ENCODE assay signal across 8 cellular contexts in genomic region chr11:36500315-36500721, GRCh38. TPM values are rescaled to one million over a fixed set of nuclear protein-coding genes. Genes with fewer than 3 reads are reported as not detected.
A peak's percentile ranks its signal among the peaks of the same experiment; 100 is the strongest.
DNase-seq lines count a peak whose midpoint lies in the region; ATAC-seq and TF ChIP-seq lines count a peak whose summit lies in the region.

No MANE protein-coding gene starts in this region.

- H3K27ac ChIP-seq in endodermal cell (ENCODE audit: low read depth, low read length) = peak overlapping the region; percentile 54
- no peak overlapping the region for H3K27ac ChIP-seq in neural progenitor cell

- WGBS in endodermal cell (ENCODE audit: insufficient coverage in 1 of 2, insufficient read length in 1 of 2), 2 experiments = 79% methylated on average over 1 of the region's 1 CpG; no CpG with 5 or more reads in 1 of the 2 experiments

- no peak overlapping the region for H3K4me3 Mint-ChIP-seq in activated CD8-positive, alpha-beta T cell treated with anti-CD3 and anti-CD28 coated beads for 36 hours
- H3K4me3 Mint-ChIP-seq in activated CD8-positive, alpha-beta T cell treated with anti-CD3 and anti-CD28 coated beads, Interleukin-2, amount 10 ng/mL, durations not matched to agents 7 days and 5 days = no peak overlapping the region
- H3K4me3 Mint-ChIP-seq in endodermal cell = no peak overlapping the region
- peak overlapping the region; percentile 4 for H3K4me3 Mint-ChIP-seq in neural progenitor cell

- H3K9me3 Mint-ChIP-seq in activated CD8-positive, alpha-beta T cell treated with anti-CD3 and anti-CD28 coated beads for 36 hours = no peaks in the 10 kb centered on the region
- no peaks in the 10 kb centered on the region for H3K9me3 Mint-ChIP-seq in activated CD8-positive, alpha-beta T cell treated with anti-CD3 and anti-CD28 coated beads, Interleukin-2, amount 10 ng/mL, durations not matched to agents 7 days and 5 days (ENCODE audit: insufficient read depth)
- no peaks in the 10 kb centered on the region for H3K9me3 Mint-ChIP-seq in endodermal cell
- no peaks in the 10 kb centered on the region for H3K9me3 Mint-ChIP-seq in neural progenitor cell

- no peak overlapping the region for H2AFZ ChIP-seq in neural progenitor cell (replicated peaks)

- H3K36me3 Mint-ChIP-seq in activated CD8-positive, alpha-beta T cell treated with anti-CD3 and anti-CD28 coated beads for 36 hours (ENCODE audit: low read depth) = peaks cover 32% of the 10 kb centered on the region
- peaks cover 37% of the 10 kb centered on the region for H3K36me3 Mint-ChIP-seq in activated CD8-positive, alpha-beta T cell treated with anti-CD3 and anti-CD28 coated beads, Interleukin-2, amount 10 ng/mL, durations not matched to agents 7 days and 5 days (ENCODE audit: low read depth)
- peaks cover 44% of the 10 kb centered on the region for H3K36me3 Mint-ChIP-seq in endodermal cell (ENCODE audit: low read depth)
- peaks cover 16% of the 10 kb centered on the region for H3K36me3 Mint-ChIP-seq in neural progenitor cell

- DNase-seq in activated CD8-positive, alpha-beta T cell treated with anti-CD3 and anti-CD28 coated beads for 36 hours = no peak
- no peak for DNase-seq in activated CD8-positive, alpha-beta T cell treated with anti-CD3 and anti-CD28 coated beads, Interleukin-2, amount 10 ng/mL, durations not matched to agents 7 days and 5 days
- DNase-seq in NOMO-1 (lab: John Stamatoyannopoulos, UW; ENCODE audit: unreplicated experiment in 2 of 2) (peak; percentile 62 to 89), endodermal cell (no peak), neural progenitor cell (ENCODE audit: low spot score) (peak; percentile 30), NCI-H2029 treated with DMSO at 0.1 percent for 48 hours (lab: John Stamatoyannopoulos, UW) (no peak)
- no peak for DNase-seq in stimulated activated CD4-positive, alpha-beta T cell treated with anti-CD3 and anti-CD28 coated beads, Interleukin-2, amount 100 ng/mL, for 24 hours

- H4K20me1 ChIP-seq in neural progenitor cell (ENCODE audit: low read depth) = no peaks in the 10 kb centered on the region

- peaks cover 3% of the 10 kb centered on the region for H3F3A ChIP-seq in neural progenitor cell (ENCODE audit: low read depth)

- H3K4me2 ChIP-seq in neural progenitor cell = peak overlapping the region; percentile 29

- no peak for TF ChIP-seq CTCF in activated CD8-positive, alpha-beta T cell treated with anti-CD3 and anti-CD28 coated beads for 36 hours (IDR thresholded peaks at IDR 0.05)
- TF ChIP-seq CTCF in endodermal cell (conservative IDR thresholded peaks at IDR 0.05) (no peak), neural progenitor cell (IDR thresholded peaks at IDR 0.05) (no peak)

- H3K9ac ChIP-seq in endodermal cell (ENCODE audit: extremely low read depth, low read length, poor library complexity, severe bottlenecking) (no peak overlapping the region), neural progenitor cell (no peak overlapping the region)

- POLR2A ChIA-PET in activated CD8-positive, alpha-beta T cell treated with anti-CD3 and anti-CD28 coated beads for 36 hours (lab: Charles Lee) = interaction anchor here (1.0 kb wide), 1 partner anchor 10 kb away, joined by 3 read pairs; the partner anchor contains the start of gene TRAF6
- POLR2A ChIA-PET in activated CD8-positive, alpha-beta T cell treated with anti-CD3 and anti-CD28 coated beads, Interleukin-2, amount 10 ng/mL, durations not matched to agents 7 days and 5 days (lab: Charles Lee) = no interaction called here

- intact Hi-C loops in activated CD8-positive, alpha-beta T cell treated with anti-CD3 and anti-CD28 coated beads for 36 hours (cut with micrococcal nuclease) = no loop called here

- no peaks in the 10 kb centered on the region for H3K27me3 ChIP-seq in endodermal cell (ENCODE audit: control insufficient read depth, insufficient read depth, low read length, poor library complexity, severe bottlenecking)
- H3K27me3 ChIP-seq in neural progenitor cell = no peaks in the 10 kb centered on the region

- H3K79me2 ChIP-seq in neural progenitor cell (ENCODE audit: low read depth) = peaks cover 39% of the 10 kb centered on the region

- H3K4me3 ChIP-seq in endodermal cell (ENCODE audit: low read length) (no peak overlapping the region), neural progenitor cell (no peak overlapping the region)

- H3K27me3 Mint-ChIP-seq in activated CD8-positive, alpha-beta T cell treated with anti-CD3 and anti-CD28 coated beads for 36 hours = no peaks in the 10 kb centered on the region
- H3K27me3 Mint-ChIP-seq in activated CD8-positive, alpha-beta T cell treated with anti-CD3 and anti-CD28 coated beads, Interleukin-2, amount 10 ng/mL, durations not matched to agents 7 days and 5 days (ENCODE audit: low read depth) = no peaks in the 10 kb centered on the region
- H3K27me3 Mint-ChIP-seq in endodermal cell (ENCODE audit: insufficient read depth) (no peaks in the 10 kb centered on the region), neural progenitor cell (ENCODE audit: insufficient read depth, low read depth) (no peaks in the 10 kb centered on the region)

- H3K36me3 ChIP-seq in endodermal cell (ENCODE audit: control insufficient read depth, insufficient read depth, low read length) (peaks cover 68% of the 10 kb centered on the region), neural progenitor cell (peaks cover 10% of the 10 kb centered on the region)

- no peaks in the 10 kb centered on the region for H3K4me1 ChIP-seq in endodermal cell (ENCODE audit: control insufficient read depth, insufficient read depth, low read length)
- no peaks in the 10 kb centered on the region for H3K4me1 ChIP-seq in neural progenitor cell

- peaks cover 24% of the 10 kb centered on the region for H3K4me1 Mint-ChIP-seq in activated CD8-positive, alpha-beta T cell treated with anti-CD3 and anti-CD28 coated beads for 36 hours (ENCODE audit: low read depth)
- peaks cover 26% of the 10 kb centered on the region for H3K4me1 Mint-ChIP-seq in activated CD8-positive, alpha-beta T cell treated with anti-CD3 and anti-CD28 coated beads, Interleukin-2, amount 10 ng/mL, durations not matched to agents 7 days and 5 days (ENCODE audit: low read depth)
- peaks cover 8% of the 10 kb centered on the region for H3K4me1 Mint-ChIP-seq in endodermal cell
- H3K4me1 Mint-ChIP-seq in neural progenitor cell = peaks cover 33% of the 10 kb centered on the region

- H3K27ac Mint-ChIP-seq in activated CD8-positive, alpha-beta T cell treated with anti-CD3 and anti-CD28 coated beads for 36 hours = peak overlapping the region; percentile 21
- H3K27ac Mint-ChIP-seq in activated CD8-positive, alpha-beta T cell treated with anti-CD3 and anti-CD28 coated beads, Interleukin-2, amount 10 ng/mL, durations not matched to agents 7 days and 5 days = no peak overlapping the region
- H3K27ac Mint-ChIP-seq in endodermal cell (peak overlapping the region; percentile 13), neural progenitor cell (peak overlapping the region; percentile 96)

- CTCF ChIA-PET in activated CD8-positive, alpha-beta T cell treated with anti-CD3 and anti-CD28 coated beads for 36 hours (lab: Charles Lee) = interaction anchor here (1.1 to 6.5 kb wide), 7 partner anchors 8 to 234 kb away, joined by 3 to 80 read pairs (median 5); partner anchors contain the start of genes COMMD9 and TRAF6
- CTCF ChIA-PET in activated CD8-positive, alpha-beta T cell treated with anti-CD3 and anti-CD28 coated beads, Interleukin-2, amount 10 ng/mL, durations not matched to agents 7 days and 5 days (lab: Charles Lee) = interaction anchor here (2.5 to 4.0 kb wide), 4 partner anchors 7 to 147 kb away, joined by 7 to 53 read pairs (median 17); partner anchors contain the start of gene TRAF6

- ATAC-seq in activated CD8-positive, alpha-beta T cell treated with anti-CD3 and anti-CD28 coated beads for 36 hours = peak; percentile 74
- no peak for ATAC-seq in activated CD8-positive, alpha-beta T cell treated with anti-CD3 and anti-CD28 coated beads, Interleukin-2, amount 10 ng/mL, durations not matched to agents 7 days and 5 days
- peak; percentile 94 for ATAC-seq in HG02763 (IDR thresholded peaks at IDR 0.05; ENCODE audit: unreplicated experiment)

- H3K9me3 ChIP-seq in endodermal cell (ENCODE audit: control insufficient read depth, low read length) (no peaks in the 10 kb centered on the region), neural progenitor cell (ENCODE audit: low read depth) (no peaks in the 10 kb centered on the region)

RNA-seq across cellular contexts. Expression of gene TRAF6, which starts 9.8 kb away (rescaled TPM):
- total RNA-seq in activated CD8-positive, alpha-beta T cell treated with anti-CD3 and anti-CD28 coated beads for 36 hours = 10 to 100 TPM in 1 of 2 experiments, 1 to 10 TPM in 1; 8.8 to 10.3 TPM
- total RNA-seq in activated CD8-positive, alpha-beta T cell treated with anti-CD3 and anti-CD28 coated beads, Interleukin-2, amount 10 ng/mL, durations not matched to agents 7 days and 5 days = 1 to 10 TPM; 8.8 to 9.1 TPM
- total RNA-seq in endodermal cell (10 to 100 TPM; 10.0 to 11.4 TPM), neural progenitor cell (ENCODE audit: low replicate concordance) (11.0 and 11.5 TPM in 2 replicates)
- polyA plus RNA-seq in endodermal cell (2013, experiment 1 of 2) = 11.5 TPM
- polyA plus RNA-seq in endodermal cell (2013, experiment 2 of 2) = 10.3 TPM

Comparison
In these comparisons a context has a peak if more than half of its experiments do, and no peak if none do; other contexts are left out.
1. DNase-seq: peak in NOMO-1 (2 of 2) and neural progenitor cell (single experiment); none in activated CD8-positive, alpha-beta T cell treated with anti-CD3 and anti-CD28 coated beads for 36 hours (single experiment), activated CD8-positive, alpha-beta T cell treated with anti-CD3 and anti-CD28 coated beads, Interleukin-2, amount 10 ng/mL, durations not matched to agents 7 days and 5 days (single experiment), endodermal cell (single experiment), stimulated activated CD4-positive, alpha-beta T cell treated with anti-CD3 and anti-CD28 coated beads, Interleukin-2, amount 100 ng/mL, for 24 hours (0 of 2) and NCI-H2029 treated with DMSO at 0.1 percent for 48 hours (single experiment).